ENCODE assay signal across 11 cellular contexts in the genomic region with DNA sequence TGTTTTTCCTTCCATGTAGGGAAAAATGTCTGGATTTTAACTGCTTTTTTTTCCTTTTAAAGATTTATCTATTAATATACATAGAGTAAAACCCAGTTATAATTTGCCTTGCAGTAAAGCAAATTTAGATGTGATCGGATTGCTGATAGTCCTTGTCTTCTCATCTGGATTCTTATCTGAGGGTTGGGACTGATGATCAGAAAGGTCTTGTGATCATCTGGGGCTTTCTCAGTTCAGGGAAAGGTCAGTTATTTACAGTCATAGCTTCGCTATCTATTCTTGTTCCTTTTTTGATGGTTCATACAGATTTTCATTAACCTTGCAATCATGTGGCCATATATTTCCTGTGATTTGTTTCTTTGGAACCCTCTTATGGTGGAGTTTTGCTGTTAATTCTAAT.
A peak's percentile ranks its signal among the peaks of the same experiment; 100 is the strongest.
DNase-seq lines count a peak whose midpoint lies in the region; ATAC-seq and TF ChIP-seq lines count a peak whose summit lies in the region.
"Had no signal": no experiment of that assay in that cellular context is flagged by ENCODE, and none has a peak within 500 bp of the region (broad histone marks: within the 10 kb centered on the region; RNA-seq: fewer than 3 reads in every experiment).

No MANE protein-coding gene starts in this region.

- H3K36me3 Mint-ChIP-seq in nephron progenitor cell (ENCODE audit: low read depth): peaks cover 16% of the 10 kb centered on the region

- no peak overlapping the region for H3K4me3 Mint-ChIP-seq in nephron progenitor cell
- H3K4me3 Mint-ChIP-seq: GM23338 had no signal

- peak overlapping the region; percentile 33 for H3K27ac Mint-ChIP-seq in nephron progenitor cell
- H3K27ac Mint-ChIP-seq: GM23338 had no signal

- H3K4me1 Mint-ChIP-seq in nephron progenitor cell: peaks cover 18% of the 10 kb centered on the region
- H3K4me1 Mint-ChIP-seq: GM23338 had no signal

- no peak for TF ChIP-seq CTCF in nephron progenitor cell (IDR thresholded peaks at IDR 0.05)

- ATAC-seq in GM18519 (IDR thresholded peaks at IDR 0.05; ENCODE audit: low FRiP score, unreplicated experiment) (peak; percentile 75), GM21717 (IDR thresholded peaks at IDR 0.05; ENCODE audit: unreplicated experiment) (peak; percentile 51), HG03439 (IDR thresholded peaks at IDR 0.05; ENCODE audit: unreplicated experiment) (peak; percentile 65)
- ATAC-seq: GM23338 had no signal

- peaks cover 4% of the 10 kb centered on the region for H3K27me3 Mint-ChIP-seq in nephron progenitor cell (ENCODE audit: low read depth, poor library complexity)

- no peak for DNase-seq in nephron progenitor cell
- DNase-seq in NCI-H1436 (lab: John Stamatoyannopoulos, UW): no peak
- DNase-seq in NCI-H226: no peak
- no peak for DNase-seq in NCI-H128 (lab: John Stamatoyannopoulos, UW; ENCODE audit: unreplicated experiment)
- no peak for DNase-seq in ecto neural progenitor cell (ENCODE audit: low spot score)
- DNase-seq: MM.1S, NCI-H446 had no signal

- peaks cover 9% of the 10 kb centered on the region for H3K9me3 Mint-ChIP-seq in nephron progenitor cell
- H3K9me3 Mint-ChIP-seq: GM23338 had no signal
